In genomic region chr3:153221748-153222162, GRCh38 we compare ENCODE assay signal across 8 cellular contexts. TPM values are rescaled to one million over a fixed set of nuclear protein-coding genes. Genes with fewer than 3 reads are reported as not detected.
DNase-seq lines count a peak whose midpoint lies in the region; ATAC-seq and TF ChIP-seq lines count a peak whose summit lies in the region.

No MANE protein-coding gene starts in this region.

- H3K9me3 ChIP-seq in upper lobe of right lung: no peaks in the 10 kb centered on the region

- intact Hi-C loops in posterior vena cava (cut with DNase I) (no loop called here), upper lobe of right lung (cut with DNase I) (no loop called here)

- H3K4me1 Mint-ChIP-seq in activated T-cell treated with anti-CD3 and anti-CD28 coated beads, Interleukin-2, amount 50 U/mL, for 24 hours (ENCODE audit: low read depth): peaks cover 58% of the 10 kb centered on the region

- no peaks in the 10 kb centered on the region for H3K9me3 Mint-ChIP-seq in activated T-cell treated with anti-CD3 and anti-CD28 coated beads, Interleukin-2, amount 50 U/mL, for 24 hours

- H3K4me3 Mint-ChIP-seq in activated T-cell treated with anti-CD3 and anti-CD28 coated beads, Interleukin-2, amount 50 U/mL, for 24 hours: peak overlapping the region; percentile 72

- peaks cover 18% of the 10 kb centered on the region for H3K4me1 ChIP-seq in upper lobe of right lung

- no peaks in the 10 kb centered on the region for H3K27me3 Mint-ChIP-seq in activated T-cell treated with anti-CD3 and anti-CD28 coated beads, Interleukin-2, amount 50 U/mL, for 24 hours

- peak overlapping the region; percentile 91 for H3K27ac Mint-ChIP-seq in activated T-cell treated with anti-CD3 and anti-CD28 coated beads, Interleukin-2, amount 50 U/mL, for 24 hours

- H3K36me3 Mint-ChIP-seq in activated T-cell treated with anti-CD3 and anti-CD28 coated beads, Interleukin-2, amount 50 U/mL, for 24 hours (ENCODE audit: low read depth): no peaks in the 10 kb centered on the region

- no peak for TF ChIP-seq CTCF in GM10266 (IDR thresholded peaks at IDR 0.05; ENCODE audit: control insufficient read depth, insufficient read depth, low read depth, missing control alignments)
- TF ChIP-seq CTCF in foreskin fibroblast (IDR thresholded peaks at IDR 0.05; ENCODE audit: low read depth, low read length): no peak
- no peak for TF ChIP-seq CTCF in upper lobe of right lung (IDR thresholded peaks at IDR 0.05)

- H3K27ac ChIP-seq in upper lobe of right lung: peak overlapping the region; percentile 85

- peak; percentile 89 for ATAC-seq in HG02759 (IDR thresholded peaks at IDR 0.05; ENCODE audit: unreplicated experiment)
- peak; percentile 99 for ATAC-seq in upper lobe of right lung

- H3K4me3 ChIP-seq in foreskin fibroblast (ENCODE audit: low read depth in 1 of 2, low read length in 2 of 2): no peak overlapping the region
- H3K4me3 ChIP-seq in upper lobe of right lung: peak overlapping the region; percentile 21

- DNase-seq in GM10266 (ENCODE audit: extremely low spot score) (peak; percentile 24), OCI-M2 (lab: John Stamatoyannopoulos, UW; ENCODE audit: unreplicated experiment) (peak; percentile 84), foreskin fibroblast (peak; percentile 93 to 95), posterior vena cava (ENCODE audit: low spot score) (peak; percentile 85), upper lobe of right lung (no peak), NCI-H1105 (lab: John Stamatoyannopoulos, UW) (no peak)
- peak; percentile 68 for DNase-seq in activated T-cell treated with anti-CD3 and anti-CD28 coated beads, Interleukin-2, amount 50 U/mL, for 24 hours

- no peaks in the 10 kb centered on the region for H3K36me3 ChIP-seq in upper lobe of right lung

- no peaks in the 10 kb centered on the region for H3K27me3 ChIP-seq in upper lobe of right lung

RNA-seq across cellular contexts. Expression of gene RAP2B, which starts 59.7 kb away (rescaled TPM):
- total RNA-seq in posterior vena cava (10 to 100 TPM; 10.7 to 14.1 TPM), upper lobe of right lung (17.9 TPM)

Comparison
In these comparisons a context has a peak if more than half of its experiments do, and no peak if none do; other contexts are left out.
1. DNase-seq: peak in GM10266 (single experiment), OCI-M2 (single experiment), activated T-cell treated with anti-CD3 and anti-CD28 coated beads, Interleukin-2, amount 50 U/mL, for 24 hours (single experiment), foreskin fibroblast (2 of 2) and posterior vena cava (single experiment); none in upper lobe of right lung (single experiment) and NCI-H1105 (single experiment).